ENCODE assay signal across 2 cellular contexts in genomic region chr10:80206277-80206655, GRCh38.
A peak's percentile ranks its signal among the peaks of the same experiment; 100 is the strongest.
TF ChIP-seq lines count a peak whose summit lies in the region.

No MANE protein-coding gene starts in this region.

TF ChIP-seq in HepG2, 621 proteins besides CTCF, POLR2A, EP300 and RAD21:
- no peak for TF ChIP-seq SMARCC2 (IDR thresholded peaks at IDR 0.05)
- peak; percentile 57; the same call in 1 of the 2 replicates for TF ChIP-seq ZNF121 (CRISPR knock-in tag; IDR thresholded peaks at IDR 0.05)

TF ChIP-seq in HEK293T, 16 proteins besides CTCF, POLR2A, EP300 and RAD21:
- TF ChIP-seq FOXA1 (IDR thresholded peaks at IDR 0.05): no peak
- no peak for TF ChIP-seq ZNF384 (IDR thresholded peaks at IDR 0.05)
- no peak for TF ChIP-seq HDGF (IDR thresholded peaks at IDR 0.05; ENCODE audit: borderline replicate concordance)
- no peak for TF ChIP-seq PKNOX1 (IDR thresholded peaks at IDR 0.05)
- no peak for TF ChIP-seq L3MBTL2 (conservative IDR thresholded peaks at IDR 0.05)
- TF ChIP-seq FOXM1 (IDR thresholded peaks at IDR 0.05; ENCODE audit: borderline replicate concordance): no peak
- no peak for TF ChIP-seq ARNT (IDR thresholded peaks at IDR 0.05)
- no peak for TF ChIP-seq SP1 (IDR thresholded peaks at IDR 0.05)
- no peak for TF ChIP-seq BHLHE40 (IDR thresholded peaks at IDR 0.05; ENCODE audit: borderline replicate concordance)
- no peak for TF ChIP-seq ELF4 (IDR thresholded peaks at IDR 0.05)
- no peak for TF ChIP-seq FOXK2 (IDR thresholded peaks at IDR 0.05)
- no peak for TF ChIP-seq CTBP1 (IDR thresholded peaks at IDR 0.05; ENCODE audit: borderline replicate concordance)
